8 cellular contexts compared by ENCODE assay signal in genomic region chr13:33349996-33350826, GRCh38.
DNase-seq lines count a peak whose midpoint lies in the region; ATAC-seq and TF ChIP-seq lines count a peak whose summit lies in the region.

No MANE protein-coding gene starts in this region.

- no peak overlapping the region for H3K4me3 Mint-ChIP-seq in activated CD4-positive, alpha-beta T cell treated with anti-CD3 and anti-CD28 coated beads, Interleukin-2, amount 10 ng/mL, durations not matched to agents 7 days and 5 days
- H3K4me3 Mint-ChIP-seq in CD4-positive, alpha-beta T cell: no peak overlapping the region

- H3K36me3 ChIP-seq in ascending aorta (no peaks in the 10 kb centered on the region), iPS-18a (ENCODE audit: control insufficient read depth, low read depth, low read length) (no peaks in the 10 kb centered on the region)

- no peak for TF ChIP-seq CTCF in ascending aorta (IDR thresholded peaks at IDR 0.05)
- no peak for TF ChIP-seq CTCF in CD4-positive, alpha-beta T cell (IDR thresholded peaks at IDR 0.05)

- no peaks in the 10 kb centered on the region for H3K9me3 ChIP-seq in ascending aorta
- no peaks in the 10 kb centered on the region for H3K9me3 ChIP-seq in iPS-18a (ENCODE audit: control insufficient read depth, low read depth, low read length)
- no peaks in the 10 kb centered on the region for H3K9me3 ChIP-seq in CD4-positive, alpha-beta T cell (ENCODE audit: control insufficient read depth, low read length)

- H3K4me3 ChIP-seq in ascending aorta (peak overlapping the region; percentile 64 to 96), iPS-18a (ENCODE audit: low read length) (peak overlapping the region; percentile 73), skeletal muscle cell (ENCODE audit: low read depth, low read length) (peak overlapping the region; percentile 84)

- CTCF ChIA-PET in activated CD4-positive, alpha-beta T cell treated with anti-CD3 and anti-CD28 coated beads, Interleukin-2, amount 10 ng/mL, durations not matched to agents 7 days and 5 days (lab: Charles Lee): no interaction called here
- CTCF ChIA-PET in CD4-positive, alpha-beta T cell (lab: Charles Lee): no interaction called here

- DNase-seq in HCEC 1CT (peak; percentile 23), ascending aorta (ENCODE audit: low spot score in 2 of 2) (peak in 1 of 2 donors; percentile 79), skeletal muscle cell (ENCODE audit: low read depth) (no peak), NCI-H2171 treated with DMSO at 0.1 percent for 48 hours (lab: John Stamatoyannopoulos, UW) (no peak)
- DNase-seq in activated CD4-positive, alpha-beta T cell treated with anti-CD3 and anti-CD28 coated beads, Interleukin-2, amount 10 ng/mL, durations not matched to agents 7 days and 5 days: no peak
- DNase-seq in CD4-positive, alpha-beta T cell: no peak

- H3K27me3 Mint-ChIP-seq in activated CD4-positive, alpha-beta T cell treated with anti-CD3 and anti-CD28 coated beads, Interleukin-2, amount 10 ng/mL, durations not matched to agents 7 days and 5 days: peaks cover 51% of the 10 kb centered on the region
- peaks cover 69% of the 10 kb centered on the region for H3K27me3 Mint-ChIP-seq in CD4-positive, alpha-beta T cell

- H3K27me3 ChIP-seq in ascending aorta (no peaks in the 10 kb centered on the region), iPS-18a (ENCODE audit: control insufficient read depth, insufficient read depth, low read length) (peaks cover 36% of the 10 kb centered on the region)
- H3K27me3 ChIP-seq in CD4-positive, alpha-beta T cell (ENCODE audit: control insufficient read depth, insufficient read depth, low read length): peaks cover 44% of the 10 kb centered on the region

- intact Hi-C loops in ascending aorta (cut with DNase I): loop anchor here (1.0 to 5.0 kb wide), 5 partner anchors 27 to 193 kb away; no protein-coding TSS in a partner anchor
- intact Hi-C loops in CD4-positive, alpha-beta T cell (cut with DNase I, micrococcal nuclease): no loop called here

- POLR2A ChIA-PET in activated CD4-positive, alpha-beta T cell treated with anti-CD3 and anti-CD28 coated beads, Interleukin-2, amount 10 ng/mL, durations not matched to agents 7 days and 5 days (lab: Charles Lee): no interaction called here
- POLR2A ChIA-PET in CD4-positive, alpha-beta T cell (lab: Charles Lee): no interaction called here

- peak overlapping the region; percentile 6 for H3K9ac ChIP-seq in iPS-18a (ENCODE audit: low read length)

- H3K9me3 Mint-ChIP-seq in activated CD4-positive, alpha-beta T cell treated with anti-CD3 and anti-CD28 coated beads, Interleukin-2, amount 10 ng/mL, durations not matched to agents 7 days and 5 days: no peaks in the 10 kb centered on the region
- no peaks in the 10 kb centered on the region for H3K9me3 Mint-ChIP-seq in CD4-positive, alpha-beta T cell

- no peaks in the 10 kb centered on the region for H3K36me3 Mint-ChIP-seq in activated CD4-positive, alpha-beta T cell treated with anti-CD3 and anti-CD28 coated beads, Interleukin-2, amount 10 ng/mL, durations not matched to agents 7 days and 5 days (ENCODE audit: low read depth)
- no peaks in the 10 kb centered on the region for H3K36me3 Mint-ChIP-seq in CD4-positive, alpha-beta T cell (ENCODE audit: low read depth)

- no peak overlapping the region for H3K27ac Mint-ChIP-seq in activated CD4-positive, alpha-beta T cell treated with anti-CD3 and anti-CD28 coated beads, Interleukin-2, amount 10 ng/mL, durations not matched to agents 7 days and 5 days
- no peak overlapping the region for H3K27ac Mint-ChIP-seq in CD4-positive, alpha-beta T cell

- H3K4me1 Mint-ChIP-seq in activated CD4-positive, alpha-beta T cell treated with anti-CD3 and anti-CD28 coated beads, Interleukin-2, amount 10 ng/mL, durations not matched to agents 7 days and 5 days: peaks cover 2% of the 10 kb centered on the region
- peaks cover 4% of the 10 kb centered on the region for H3K4me1 Mint-ChIP-seq in CD4-positive, alpha-beta T cell (ENCODE audit: low read depth)

- peaks cover 5 to 12% of the 10 kb centered on the region in 2 donors for H3K4me1 ChIP-seq in ascending aorta
- H3K4me1 ChIP-seq in iPS-18a (ENCODE audit: control insufficient read depth, low read depth, low read length): no peaks in the 10 kb centered on the region

- H3K27ac ChIP-seq in ascending aorta (peak overlapping the region; percentile 90 to 94), iPS-18a (ENCODE audit: low read length) (no peak overlapping the region)
- no peak overlapping the region for H3K27ac ChIP-seq in CD4-positive, alpha-beta T cell (ENCODE audit: low read depth, low read length)

- no peak for ATAC-seq in HG02981 (IDR thresholded peaks at IDR 0.05; ENCODE audit: unreplicated experiment)
- no peak for ATAC-seq in CD4-positive, alpha-beta T cell (ENCODE audit: poor library complexity)

Comparison
In these comparisons a context has a peak if more than half of its experiments do, and no peak if none do; other contexts are left out.
1. H3K27ac ChIP-seq: peak in ascending aorta (2 of 2); none in iPS-18a (single experiment) and CD4-positive, alpha-beta T cell (single experiment).
2. Peak in every context shown above with its lines, with median percentiles within 50 percentile points of each other: H3K4me3 ChIP-seq.